In genomic region chr16:66270333-66270927, GRCh38 we compare ENCODE assay signal across 8 cellular contexts.
DNase-seq lines count a peak whose midpoint lies in the region; ATAC-seq, FAIRE-seq and TF ChIP-seq lines count a peak whose summit lies in the region.

No MANE protein-coding gene starts in this region.

- H3K4me1 ChIP-seq in cardiac muscle cell (ENCODE audit: low read depth), result no peaks in the 10 kb centered on the region
- H3K4me1 ChIP-seq in aorta (ENCODE audit: control insufficient read depth in 1 of 2, insufficient read depth in 2 of 2, low read length in 2 of 2), result no peaks in the 10 kb centered on the region

- H3K27ac ChIP-seq in cardiac muscle cell, result no peak overlapping the region
- no peak overlapping the region for H3K27ac ChIP-seq in aorta (ENCODE audit: low read depth in 1 of 2, low read length in 2 of 2)

- 11 to 13% methylated on average over 38 to 48 of the region's 48 CpGs for WGBS in aorta, 2 donors

- H3K27me3 ChIP-seq in cardiac muscle cell, result peaks cover 8% of the 10 kb centered on the region
- H3K27me3 ChIP-seq in aorta (ENCODE audit: control insufficient read depth in 1 of 2, insufficient read depth in 2 of 2, low read length in 1 of 2), result no peaks in the 10 kb centered on the region

- ATAC-seq in aorta (ENCODE audit: low FRiP score), result peak; percentile 87

- intact Hi-C loops in posterior vena cava (cut with DNase I) (no loop called here), aorta (cut with DNase I) (loop anchor here in 1 of 2 donors (2.0 kb wide), 1 partner anchor 1148 kb away; the partner anchor contains the start of gene CDH11)

- no peak for FAIRE-seq in GM19239 (lab: Jason Lieb, UNC)

- in situ Hi-C loops in SK-MEL-5 (cut with HindIII; ENCODE audit: low pct_unique_long_range_greater_than_20kb, low sequenced_read_pairs), result no loop called here

- H3K36me3 ChIP-seq in cardiac muscle cell (no peaks in the 10 kb centered on the region), aorta (ENCODE audit: control insufficient read depth in 1 of 2, insufficient read depth in 2 of 2, low read length in 1 of 2) (no peaks in the 10 kb centered on the region)

- peak; percentile 71 for TF ChIP-seq CTCF in cardiac muscle cell (IDR thresholded peaks at IDR 0.05; ENCODE audit: low read depth, low read length)

- DNase-seq in Ammon's horn (ENCODE audit: low spot score) (peak; percentile 71), GM19239 (ENCODE audit: insufficient read length, low spot score) (peak; percentile 69), HuH-7.5 (ENCODE audit: low spot score) (peak; percentile 72), SK-MEL-5 (ENCODE audit: low read depth, low spot score) (peak; percentile 66), cardiac muscle cell (ENCODE audit: low read depth in 1 of 2, low spot score in 1 of 2) (peak; percentile 80 to 90), posterior vena cava (ENCODE audit: low spot score) (peak; percentile 94), aorta (peak; percentile 78 to 93)
- peak; percentile 62 for DNase-seq in activated naive CD4-positive, alpha-beta T cell treated with anti-CD3 and anti-CD28 coated beads, Interleukin-2, amount 50 U/mL, for 16 hours

- H3K4me3 ChIP-seq in cardiac muscle cell (no peak overlapping the region), aorta (ENCODE audit: low read length in 2 of 2) (peak overlapping the region; percentile 14 to 37)

- no peaks in the 10 kb centered on the region for H3K9me3 ChIP-seq in cardiac muscle cell (ENCODE audit: low read depth)
- H3K9me3 ChIP-seq in aorta (ENCODE audit: control insufficient read depth, low read length), result no peaks in the 10 kb centered on the region
